In genomic region chrX:43633081-43633480, GRCh38 we compare ENCODE assay signal across 27 cellular contexts.
"Had no signal": no experiment of that assay in that cellular context is flagged by ENCODE, and none has a peak within 500 bp of the region (broad histone marks: within the 10 kb centered on the region; RNA-seq: fewer than 3 reads in every experiment).

No MANE protein-coding gene starts in this region.

- H3K4me1 ChIP-seq: left lung, lower lobe of right lung, neural progenitor cell, right atrium auricular region, right lobe of liver, stomach, testis, thyroid gland, transverse colon, upper lobe of left lung, vagina had no signal

- H3K27me3 ChIP-seq: left lung, neural progenitor cell, neutrophil, ovary, right atrium auricular region, right lobe of liver, stomach, testis, thyroid gland, transverse colon, upper lobe of left lung, vagina had no signal

- H3K27me3 Mint-ChIP-seq: progenitor cell of endocrine pancreas had no signal

- H3K4me2 ChIP-seq: neural progenitor cell, smooth muscle cell had no signal

- H3K36me3 Mint-ChIP-seq: mesothelial cell of epicardium; naive B cell; natural killer cell; neural progenitor cell; stimulated activated naive B cell treated with anti-CD40 and anti-IgM and Interleukin-4, amounts not matched to agents 10 μg/mL and 1 μg/mL and 100 μg/mL, for 72 hours had no signal

- H3K4me3 Mint-ChIP-seq: mesothelial cell of epicardium; naive B cell; natural killer cell; nephron progenitor cell; neural progenitor cell; stimulated activated naive B cell treated with anti-CD40 and anti-IgM and Interleukin-4, amounts not matched to agents 10 μg/mL and 1 μg/mL and 100 μg/mL, for 72 hours had no signal

- DNase-seq: islet precursor cell; kidney glomerular epithelial cell; left cardiac atrium; left lung; lower lobe of right lung; mesendoderm; naive B cell; natural killer cell; nephron progenitor cell; ovary; right lobe of liver; stimulated activated CD4-positive, alpha-beta T cell treated with anti-CD3 and anti-CD28 coated beads, Interleukin-2, amount 100 ng/mL, for 24 hours; stimulated activated CD4-positive, alpha-beta T cell treated with anti-CD3 and anti-CD28 coated beads, Interleukin-4, amount 100 ng/mL, for 1 hour; stimulated activated naive B cell treated with anti-CD40 and anti-IgM and Interleukin-4, amounts not matched to agents 10 μg/mL and 1 μg/mL and 100 μg/mL, for 72 hours; stimulated activated naive CD8-positive, alpha-beta T cell treated with anti-CD3 and anti-CD28 coated beads, Interleukin-15, Interleukin-2, amounts not matched to agents 100 U/mL and 50 U/mL, for 24 hours; stomach; testis; thyroid gland; transverse colon; upper lobe of left lung had no signal

- H3K4me3 ChIP-seq: left lung, lower lobe of right lung, neural progenitor cell, ovary, right atrium auricular region, right lobe of liver, smooth muscle cell, stomach, testis, thyroid gland, transverse colon, upper lobe of left lung, vagina had no signal

- H3K27ac ChIP-seq: left lung, lower lobe of right lung, neural progenitor cell, neutrophil, ovary, right atrium auricular region, right lobe of liver, stomach, testis, thyroid gland, transverse colon, upper lobe of left lung, vagina had no signal

- H3K27ac Mint-ChIP-seq: mesothelial cell of epicardium; naive B cell; natural killer cell; nephron progenitor cell; neural progenitor cell; progenitor cell of endocrine pancreas; stimulated activated naive B cell treated with anti-CD40 and anti-IgM and Interleukin-4, amounts not matched to agents 10 μg/mL and 1 μg/mL and 100 μg/mL, for 72 hours had no signal

- H3K9me3 Mint-ChIP-seq: natural killer cell, neural progenitor cell had no signal

- H3K4me1 Mint-ChIP-seq: mesothelial cell of epicardium, naive B cell, natural killer cell, nephron progenitor cell, neural progenitor cell had no signal

- H3K36me3 ChIP-seq: left lung, lower lobe of right lung, neural progenitor cell, neutrophil, ovary, right atrium auricular region, right lobe of liver, stomach, thyroid gland, transverse colon, upper lobe of left lung, vagina had no signal

- H3K9me3 ChIP-seq: left lung, lower lobe of right lung, neutrophil, ovary, right atrium auricular region, right lobe of liver, stomach, testis, thyroid gland, transverse colon, upper lobe of left lung, vagina had no signal

- ATAC-seq: left cardiac atrium; left lung; lower lobe of right lung; natural killer cell; right lobe of liver; stimulated activated naive B cell treated with anti-CD40 and anti-IgM and Interleukin-4, amounts not matched to agents 10 μg/mL and 1 μg/mL and 100 μg/mL, for 72 hours; stimulated activated naive CD8-positive, alpha-beta T cell treated with anti-CD3 and anti-CD28 coated beads, Interleukin-15, Interleukin-2, amounts not matched to agents 100 U/mL and 50 U/mL, for 24 hours had no signal
